Comparison of ENCODE assay signal across 12 cellular contexts in genomic region chr9:112887377-112887776, GRCh38. TPM values are rescaled to one million over a fixed set of nuclear protein-coding genes. Genes with fewer than 3 reads are reported as not detected.
DNase-seq lines count a peak whose midpoint lies in the region; ATAC-seq and TF ChIP-seq lines count a peak whose summit lies in the region.
"Had no signal": no experiment of that assay in that cellular context is flagged by ENCODE, and none has a peak within 500 bp of the region (broad histone marks: within the 10 kb centered on the region; RNA-seq: fewer than 3 reads in every experiment).

No MANE protein-coding gene starts in this region.

- peak; percentile 32 for ATAC-seq in mucosa of descending colon
- no peak for ATAC-seq in GM21390 (IDR thresholded peaks at IDR 0.05; ENCODE audit: unreplicated experiment)

- intact Hi-C loops in mucosa of descending colon (cut with DNase I, micrococcal nuclease): no loop called here

- no peaks in the 10 kb centered on the region for H3K9me3 ChIP-seq in mucosa of descending colon

- peak; percentile 28 for DNase-seq in NCI-H748 (lab: John Stamatoyannopoulos, UW; ENCODE audit: unreplicated experiment)
- no peak for DNase-seq in NCI-H748 treated with DMSO at 0.1 percent for 48 hours (lab: John Stamatoyannopoulos, UW)
- DNase-seq in HT-29 (ENCODE audit: low spot score): peak; percentile 28
- DNase-seq in mucosa of descending colon: peak in 1 of 3 donors; percentile 12
- no peak for DNase-seq in NCI-H345 treated with DMSO at 0.1 percent for 48 hours (lab: John Stamatoyannopoulos, UW; ENCODE audit: unreplicated experiment)
- DNase-seq in NCI-H1417 treated with DMSO at 0.1 percent for 48 hours (lab: John Stamatoyannopoulos, UW): no peak
- DNase-seq: activated CD8-positive, alpha-beta memory T cell treated with anti-CD3 and anti-CD28 coated beads, Interleukin-2, amount 50 U/mL, for 4 hours; central memory CD4-positive, alpha-beta T cell; trophoblast cell had no signal

- peaks cover 5% of the 10 kb centered on the region for H3K4me1 ChIP-seq in mucosa of descending colon (ENCODE audit: low read depth)

- H3K4me3 ChIP-seq in WI38 (ENCODE audit: low read depth, low read length): no peak overlapping the region
- no peak overlapping the region for H3K4me3 ChIP-seq in mucosa of descending colon

- no peaks in the 10 kb centered on the region for H3K36me3 ChIP-seq in mucosa of descending colon (ENCODE audit: low read depth)

- peak; percentile 28; the same call in 1 of the 2 replicates for TF ChIP-seq CTCF in WI38 (IDR thresholded peaks at IDR 0.05; ENCODE audit: low read depth, low read length)
- TF ChIP-seq CTCF in mucosa of descending colon (IDR thresholded peaks at IDR 0.05): no peak

RNA-seq across cellular contexts. Expression of gene SLC46A2, which starts 3.3 kb away (rescaled TPM):
- total RNA-seq in HT-29 (2014; rRNA removed; shearing (Covaris generic)): not detected in 2 replicates
- total RNA-seq in mucosa of descending colon: under 1 TPM in 1 of 3 donors, not detected in 2; 0.16 TPM
- total RNA-seq: neural crest cell had no signal

Comparison
In these comparisons a context has a peak if more than half of its experiments do, and no peak if none do; other contexts are left out.
1. DNase-seq: peak in NCI-H748 (single experiment) and HT-29 (single experiment); none in NCI-H748 treated with DMSO at 0.1 percent for 48 hours (single experiment), NCI-H345 treated with DMSO at 0.1 percent for 48 hours (single experiment) and NCI-H1417 treated with DMSO at 0.1 percent for 48 hours (single experiment).